1 cellular context compared by ENCODE assay signal in the genomic region with DNA sequence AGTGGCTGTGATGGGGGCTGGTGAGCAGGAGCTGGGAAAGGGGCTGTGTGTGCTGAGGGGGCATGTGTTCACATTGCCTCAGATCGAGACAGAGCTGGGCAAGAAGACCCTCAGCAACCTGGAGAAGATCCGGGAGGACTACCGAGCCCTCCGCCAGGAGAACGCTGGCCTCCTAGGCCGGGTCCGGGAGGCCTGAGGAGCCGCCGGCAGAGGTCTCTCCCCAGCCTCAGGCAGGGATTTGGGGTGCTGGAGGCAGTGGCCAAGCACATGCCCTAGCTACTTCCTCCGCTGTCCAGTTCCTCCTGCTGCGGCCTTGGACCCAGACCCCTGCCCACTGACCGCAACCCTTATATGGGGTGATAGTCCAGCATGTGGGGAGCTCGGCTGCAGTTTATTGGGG.
A peak's percentile ranks its signal among the peaks of the same experiment; 100 is the strongest.
TF ChIP-seq lines count a peak whose summit lies in the region.

No MANE protein-coding gene starts in this region.

TF ChIP-seq in K562, 482 proteins besides CTCF, POLR2A, EP300 and RAD21:
- TF ChIP-seq ZBTB7A (IDR thresholded peaks at IDR 0.05; ENCODE audit: borderline replicate concordance, control insufficient read depth, low read depth, low read length), result no peak
- 0 out of 2 replicates have a peak, but pooled peaks have one; percentile 8 for TF ChIP-seq RBFOX2 (IDR thresholded peaks at IDR 0.05; ENCODE audit: low read depth, low read length)
